In the genomic region with DNA sequence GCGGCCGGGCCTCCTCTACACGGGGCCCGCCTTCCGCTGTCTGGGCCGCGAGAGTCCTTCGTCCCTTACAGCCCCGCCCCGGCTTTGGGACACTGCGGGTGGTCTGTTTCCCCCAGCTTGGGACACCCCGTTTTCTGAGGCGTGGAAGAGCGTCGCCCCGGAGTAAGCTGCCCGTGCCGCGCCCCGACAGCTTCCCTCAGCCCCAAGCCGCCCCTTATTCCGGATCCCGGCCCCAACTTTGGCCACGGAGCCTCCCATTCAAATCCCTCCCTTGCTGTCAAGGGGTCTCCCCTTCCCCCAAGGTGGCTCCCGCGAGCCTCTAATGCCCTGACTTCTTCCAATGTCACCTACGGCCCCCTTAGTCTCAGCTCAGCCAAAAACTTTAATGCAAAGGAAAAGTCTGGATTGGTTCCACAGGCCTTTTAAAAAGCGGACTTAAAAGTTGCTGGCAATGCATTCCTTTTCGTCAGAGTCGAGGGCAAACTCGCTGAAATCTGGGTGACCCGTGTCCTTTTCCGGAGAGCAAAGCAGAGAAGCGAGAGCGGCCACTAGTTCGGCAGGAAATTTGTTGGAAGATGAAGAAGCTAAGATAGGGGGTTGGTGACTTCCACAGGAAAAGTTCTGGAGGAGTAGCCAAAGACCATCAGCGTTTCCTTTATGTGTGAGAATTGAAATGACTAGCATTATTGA, we compare ENCODE assay signal across 8 cellular contexts. TPM values are rescaled to one million over a fixed set of nuclear protein-coding genes. Genes with fewer than 3 reads are reported as not detected.
DNase-seq lines count a peak whose midpoint lies in the region; ATAC-seq and TF ChIP-seq lines count a peak whose summit lies in the region.

No MANE protein-coding gene starts in this region.

- H3K4me1 Mint-ChIP-seq in CD14-positive monocyte, result peaks cover 36% of the 10 kb centered on the region
- H3K4me1 Mint-ChIP-seq in activated CD8-positive, alpha-beta T cell treated with anti-CD3 and anti-CD28 coated beads for 36 hours (ENCODE audit: low read depth), result peaks cover 30% of the 10 kb centered on the region

- H3K36me3 ChIP-seq in HEK293 (ENCODE audit: control insufficient read depth in 2 of 2, insufficient read depth in 1 of 2, low read length in 2 of 2) (no peaks in the 10 kb centered on the region; a peak in 1 of 3 replicates), osteoblast (ENCODE audit: insufficient read depth, low read length) (no peaks in the 10 kb centered on the region)

- peak; percentile 0 for ATAC-seq in activated CD8-positive, alpha-beta T cell treated with anti-CD3 and anti-CD28 coated beads for 36 hours
- ATAC-seq in HG03139 (IDR thresholded peaks at IDR 0.05; ENCODE audit: unreplicated experiment), result no peak

- H3K9me3 ChIP-seq in HEK293 (ENCODE audit: control insufficient read depth, insufficient read depth, low read depth, low read length), result no peaks in the 10 kb centered on the region
- H3K9me3 ChIP-seq in osteoblast (ENCODE audit: low read depth, low read length), result no peaks in the 10 kb centered on the region

- TF ChIP-seq CTCF in CD14-positive monocyte (IDR thresholded peaks at IDR 0.05), result no peak
- TF ChIP-seq CTCF in HEK293 (tag by site-specific recombination; IDR thresholded peaks at IDR 0.05), result peak; percentile 28; the same call in 1 of the 2 replicates
- TF ChIP-seq CTCF in activated CD8-positive, alpha-beta T cell treated with anti-CD3 and anti-CD28 coated beads for 36 hours (IDR thresholded peaks at IDR 0.05), result no peak
- no peak for TF ChIP-seq CTCF in foreskin fibroblast (IDR thresholded peaks at IDR 0.05; ENCODE audit: low read depth, low read length)
- TF ChIP-seq CTCF in osteoblast (IDR thresholded peaks at IDR 0.05; ENCODE audit: extremely low read depth, low read depth, low read length), result no peak

- H3K27ac ChIP-seq in HEK293 (ENCODE audit: extremely low read depth, low read depth, low read length) (peak overlapping the region; percentile 88), osteoblast (ENCODE audit: low read depth, low read length) (peak overlapping the region; percentile 94)

- peaks cover 2 to 7% (median 2%) of the 10 kb centered on the region in 3 donors for H3K27me3 Mint-ChIP-seq in CD14-positive monocyte (ENCODE audit: low read depth in 3 of 3)
- H3K27me3 Mint-ChIP-seq in activated CD8-positive, alpha-beta T cell treated with anti-CD3 and anti-CD28 coated beads for 36 hours, result no peaks in the 10 kb centered on the region

- H3K4me1 ChIP-seq in HEK293 (ENCODE audit: control insufficient read depth, insufficient read depth, low read length), result no peaks in the 10 kb centered on the region
- H3K4me1 ChIP-seq in osteoblast (ENCODE audit: insufficient read depth, low read length), result peaks cover 9% of the 10 kb centered on the region

- H3K27ac Mint-ChIP-seq in CD14-positive monocyte, result peak overlapping the region; percentile 80 to 95 (median 94)
- peak overlapping the region; percentile 88 for H3K27ac Mint-ChIP-seq in activated CD8-positive, alpha-beta T cell treated with anti-CD3 and anti-CD28 coated beads for 36 hours

- H3K27me3 ChIP-seq in osteoblast (ENCODE audit: insufficient read depth, low read length), result no peaks in the 10 kb centered on the region

- POLR2A ChIA-PET in HEK293 (lab: Yijun Ruan, JAX), result interaction anchor here (0.5 to 1.2 kb wide), 6 partner anchors 8 to 585 kb away, joined by 3 to 4 read pairs (median 4); a partner anchor contains a TSS
- POLR2A ChIA-PET in activated CD8-positive, alpha-beta T cell treated with anti-CD3 and anti-CD28 coated beads for 36 hours (lab: Charles Lee), result interaction anchor here (0.5 to 2.1 kb wide), 5 partner anchors 13 to 412 kb away, joined by 3 to 7 read pairs (median 3); a partner anchor contains a TSS

- peak overlapping the region; percentile 93 for H3K4me3 Mint-ChIP-seq in CD14-positive monocyte
- H3K4me3 Mint-ChIP-seq in activated CD8-positive, alpha-beta T cell treated with anti-CD3 and anti-CD28 coated beads for 36 hours, result peak overlapping the region; percentile 93

- CTCF ChIA-PET in HEK293 (lab: Yijun Ruan, JAX), result interaction anchor here (0.6 to 4.9 kb wide), 13 partner anchors 10 to 1947 kb away, joined by 3 to 46 read pairs (median 4); no protein-coding TSS in a partner anchor
- CTCF ChIA-PET in activated CD8-positive, alpha-beta T cell treated with anti-CD3 and anti-CD28 coated beads for 36 hours (lab: Charles Lee), result interaction anchor here (0.7 to 3.1 kb wide), 7 partner anchors 13 to 176 kb away, joined by 3 to 34 read pairs (median 3); no protein-coding TSS in a partner anchor

- peak overlapping the region; percentile 97 for H3K4me2 ChIP-seq in osteoblast (ENCODE audit: insufficient read depth, low read length)

- peaks cover 54% of the 10 kb centered on the region for H3K79me2 ChIP-seq in osteoblast (ENCODE audit: insufficient read depth, low read length)

- H3K4me3 ChIP-seq in HEK293 (ENCODE audit: low read depth, low read length) (peak overlapping the region; percentile 96), foreskin fibroblast (ENCODE audit: low read depth in 1 of 2, low read length in 2 of 2) (peak overlapping the region; percentile 74 to 96), osteoblast (ENCODE audit: insufficient read depth, low read length) (peak overlapping the region; percentile 92)

- no peaks in the 10 kb centered on the region for H3K36me3 Mint-ChIP-seq in CD14-positive monocyte
- peaks cover 3% of the 10 kb centered on the region for H3K36me3 Mint-ChIP-seq in activated CD8-positive, alpha-beta T cell treated with anti-CD3 and anti-CD28 coated beads for 36 hours (ENCODE audit: low read depth)

- peak overlapping the region; percentile 75 for H2AFZ ChIP-seq in osteoblast (ENCODE audit: low read length)

- peaks cover 0 to 2% (median 0%) of the 10 kb centered on the region in 7 donors for H3K9me3 Mint-ChIP-seq in CD14-positive monocyte
- no peaks in the 10 kb centered on the region for H3K9me3 Mint-ChIP-seq in activated CD8-positive, alpha-beta T cell treated with anti-CD3 and anti-CD28 coated beads for 36 hours

- peaks cover 26% of the 10 kb centered on the region for H4K20me1 ChIP-seq in osteoblast (ENCODE audit: insufficient read depth, low read length)

- intact Hi-C loops in CD14-positive monocyte (cut with micrococcal nuclease), result loop anchor here (2.0 to 5.0 kb wide), 2 partner anchors 17 to 414 kb away; a partner anchor contains a TSS
- intact Hi-C loops in activated CD8-positive, alpha-beta T cell treated with anti-CD3 and anti-CD28 coated beads for 36 hours (cut with micrococcal nuclease), result loop anchor here (10.0 kb wide), 1 partner anchor 121 kb away; a partner anchor contains a TSS

- DNase-seq in CD14-positive monocyte (ENCODE audit: low spot score) (no peak), foreskin fibroblast (peak; percentile 28 to 62), osteoblast (ENCODE audit: insufficient read length, low spot score, missing footprints) (peak; percentile 67), NCI-H2107 (lab: John Stamatoyannopoulos, UW) (no peak), SK-N-DZ (ENCODE audit: low spot score) (no peak)
- no peak for DNase-seq in activated CD8-positive, alpha-beta T cell treated with anti-CD3 and anti-CD28 coated beads for 36 hours

TF ChIP-seq in HEK293, 187 proteins besides CTCF, POLR2A, EP300 and RAD21 (continues in another document):
- 0 out of 2 replicates have a peak, but pooled peaks have one; percentile 19 for TF ChIP-seq ZBTB7A (tag by site-specific recombination; IDR thresholded peaks at IDR 0.05; ENCODE audit: low read depth)
- TF ChIP-seq ZNF16 (tag by site-specific recombination; IDR thresholded peaks at IDR 0.05; ENCODE audit: low read depth), result no peak
- TF ChIP-seq, protein P1, sequence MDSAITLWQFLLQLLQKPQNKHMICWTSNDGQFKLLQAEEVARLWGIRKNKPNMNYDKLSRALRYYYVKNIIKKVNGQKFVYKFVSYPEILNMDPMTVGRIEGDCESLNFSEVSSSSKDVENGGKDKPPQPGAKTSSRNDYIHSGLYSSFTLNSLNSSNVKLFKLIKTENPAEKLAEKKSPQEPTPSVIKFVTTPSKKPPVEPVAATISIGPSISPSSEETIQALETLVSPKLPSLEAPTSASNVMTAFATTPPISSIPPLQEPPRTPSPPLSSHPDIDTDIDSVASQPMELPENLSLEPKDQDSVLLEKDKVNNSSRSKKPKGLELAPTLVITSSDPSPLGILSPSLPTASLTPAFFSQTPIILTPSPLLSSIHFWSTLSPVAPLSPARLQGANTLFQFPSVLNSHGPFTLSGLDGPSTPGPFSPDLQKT (IDR thresholded peaks at IDR 0.05; ENCODE audit: borderline replicate concordance, low read depth, low read length), result no peak

RNA-seq across cellular contexts. Expression of a gene that starts 19.9 kb away (rescaled TPM):
- 10 to 100 TPM; 10.2 to 11.2 TPM for polyA plus RNA-seq in CD14-positive monocyte
- total RNA-seq in activated CD8-positive, alpha-beta T cell treated with anti-CD3 and anti-CD28 coated beads for 36 hours, result 10 to 100 TPM; 82.1 to 82.5 TPM
- 18.6 and 22.1 TPM in 2 replicates for total RNA-seq in osteoblast
- 90.2 and 99.1 TPM in 2 replicates for polyA plus RNA-seq in SK-N-DZ (2014; cell fraction: cytosol; rRNA removed)
- polyA plus RNA-seq in SK-N-DZ (2014; cell fraction: nucleus; rRNA removed), result 96.0 and 99.5 TPM in 2 replicates

RNA-seq across cellular contexts. Expression of a gene that starts 49.0 kb away (rescaled TPM):
- polyA plus RNA-seq in CD14-positive monocyte, result not detected
- total RNA-seq in activated CD8-positive, alpha-beta T cell treated with anti-CD3 and anti-CD28 coated beads for 36 hours, result under 1 TPM in 1 of 2 experiments, not detected in 1; 0.14 TPM
- total RNA-seq in osteoblast, result not detected in 2 replicates
- 0.21 TPM in 1 of 2 replicates, not detected in the other for polyA plus RNA-seq in SK-N-DZ (2014; cell fraction: cytosol; rRNA removed)
- polyA plus RNA-seq in SK-N-DZ (2014; cell fraction: nucleus; rRNA removed), result 0.08 TPM in 1 of 2 replicates, not detected in the other

Comparison
In these comparisons a context has a peak if more than half of its experiments do, and no peak if none do; other contexts are left out.
1. DNase-seq: peak in foreskin fibroblast (2 of 2) and osteoblast (single experiment); none in CD14-positive monocyte (single experiment), activated CD8-positive, alpha-beta T cell treated with anti-CD3 and anti-CD28 coated beads for 36 hours (single experiment), NCI-H2107 (single experiment) and SK-N-DZ (single experiment).
2. Peak in every context shown above with its lines, with median percentiles within 50 percentile points of each other: H3K4me3 ChIP-seq.